In genomic region chr5:114325552-114325951, GRCh38 we compare ENCODE assay signal across 17 cellular contexts. TPM values are rescaled to one million over a fixed set of nuclear protein-coding genes. Genes with fewer than 3 reads are reported as not detected.
DNase-seq lines count a peak whose midpoint lies in the region; ATAC-seq and TF ChIP-seq lines count a peak whose summit lies in the region.
"Had no signal": no experiment of that assay in that cellular context is flagged by ENCODE, and none has a peak within 500 bp of the region (broad histone marks: within the 10 kb centered on the region; RNA-seq: fewer than 3 reads in every experiment).

No MANE protein-coding gene starts in this region.

- H3K4me3 ChIP-seq in left ventricle myocardium inferior (no peak overlapping the region), smooth muscle cell (no peak overlapping the region)
- H3K4me3 ChIP-seq: SJSA1 had no signal

- WGBS in smooth muscle cell (ENCODE audit: low lambda C conversion rate): 17% methylated on average over 3 of the region's 3 CpGs

- ATAC-seq in Right ventricle myocardium inferior (no peak), HG03135 (IDR thresholded peaks at IDR 0.05; ENCODE audit: unreplicated experiment) (no peak), T-helper 17 cell (no peak)
- ATAC-seq: activated CD8-positive, alpha-beta T cell treated with anti-CD3 and anti-CD28 coated beads, Interleukin-2, amount 10 ng/mL, durations not matched to agents 7 days and 5 days; activated T-helper 17 cell treated with anti-CD3 and anti-CD28 coated beads, Interleukin-2, amount 50 U/mL, for 72 hours had no signal

- intact Hi-C loops in left ventricle myocardium inferior (cut with micrococcal nuclease) (no loop called here), Right ventricle myocardium inferior (cut with DNase I) (loop anchor here (10.0 kb wide), 1 partner anchor 141 kb away; no protein-coding TSS in a partner anchor)

- H3K36me3 ChIP-seq in left ventricle myocardium inferior: no peaks in the 10 kb centered on the region
- no peaks in the 10 kb centered on the region for H3K36me3 ChIP-seq in smooth muscle cell (ENCODE audit: low read depth)
- H3K36me3 ChIP-seq: SJSA1 had no signal

- H3K9me3 ChIP-seq in left ventricle myocardium inferior (replicated peaks) (no peaks in the 10 kb centered on the region), smooth muscle cell (replicated peaks; ENCODE audit: low read depth) (no peaks in the 10 kb centered on the region), T-helper 17 cell (ENCODE audit: control insufficient read depth, low read length, poor library complexity, severe bottlenecking) (no peaks in the 10 kb centered on the region)
- H3K9me3 ChIP-seq: SJSA1 had no signal

- no peak overlapping the region for H3K4me3 Mint-ChIP-seq in T-helper 17 cell
- H3K4me3 Mint-ChIP-seq: activated CD8-positive, alpha-beta T cell treated with anti-CD3 and anti-CD28 coated beads, Interleukin-2, amount 10 ng/mL, durations not matched to agents 7 days and 5 days; activated T-helper 17 cell treated with anti-CD3 and anti-CD28 coated beads, Interleukin-2, amount 50 U/mL, for 72 hours; H9 had no signal

- no peaks in the 10 kb centered on the region for H3K79me2 ChIP-seq in smooth muscle cell (ENCODE audit: low read depth)

- no peaks in the 10 kb centered on the region for H3K36me3 Mint-ChIP-seq in T-helper 17 cell (ENCODE audit: low read depth)

- no peaks in the 10 kb centered on the region for H3F3A ChIP-seq in smooth muscle cell (ENCODE audit: low read depth)

- H2AFZ ChIP-seq in smooth muscle cell (ENCODE audit: low read depth): no peak overlapping the region

- peak overlapping the region; percentile 22 for H3K27ac ChIP-seq in left ventricle myocardium inferior (replicated peaks)
- H3K27ac ChIP-seq in smooth muscle cell (ENCODE audit: low read depth): peak overlapping the region; percentile 69
- H3K27ac ChIP-seq: SJSA1 had no signal

- H3K27ac Mint-ChIP-seq in T-helper 17 cell: no peak overlapping the region
- H3K27ac Mint-ChIP-seq: activated CD8-positive, alpha-beta T cell treated with anti-CD3 and anti-CD28 coated beads, Interleukin-2, amount 10 ng/mL, durations not matched to agents 7 days and 5 days; activated T-helper 17 cell treated with anti-CD3 and anti-CD28 coated beads, Interleukin-2, amount 50 U/mL, for 72 hours; H9 had no signal

- H3K27me3 ChIP-seq in left ventricle myocardium inferior (ENCODE audit: low read depth) (no peaks in the 10 kb centered on the region), smooth muscle cell (ENCODE audit: low read depth) (no peaks in the 10 kb centered on the region)
- H3K27me3 ChIP-seq: SJSA1 had no signal

- H3K4me1 ChIP-seq in left ventricle myocardium inferior: peaks cover 16% of the 10 kb centered on the region
- H3K4me1 ChIP-seq in smooth muscle cell (ENCODE audit: low read depth): peaks cover 15% of the 10 kb centered on the region
- H3K4me1 ChIP-seq: SJSA1 had no signal

- no peaks in the 10 kb centered on the region for H4K20me1 ChIP-seq in smooth muscle cell (ENCODE audit: low read depth)

- H3K27me3 Mint-ChIP-seq in T-helper 17 cell: no peaks in the 10 kb centered on the region
- H3K27me3 Mint-ChIP-seq: activated T-helper 17 cell treated with anti-CD3 and anti-CD28 coated beads, Interleukin-2, amount 50 U/mL, for 72 hours had no signal

- H3K9ac ChIP-seq in smooth muscle cell (ENCODE audit: low read depth): peak overlapping the region; percentile 12

- no peaks in the 10 kb centered on the region for H3K4me1 Mint-ChIP-seq in T-helper 17 cell
- H3K4me1 Mint-ChIP-seq: activated T-helper 17 cell treated with anti-CD3 and anti-CD28 coated beads, Interleukin-2, amount 50 U/mL, for 72 hours; H9 had no signal

- DNase-seq in left ventricle myocardium inferior (peak; percentile 15), Right ventricle myocardium inferior (ENCODE audit: missing footprints) (no peak), RKO (ENCODE audit: low spot score) (peak; percentile 3), fibroblast of peridontal ligament (ENCODE audit: extremely low read depth) (peak; percentile 16), smooth muscle cell (lab: John Stamatoyannopoulos, UW; ENCODE audit: unreplicated experiment) (no peak), T-helper 17 cell (no peak), NOMO-1 (lab: John Stamatoyannopoulos, UW; ENCODE audit: unreplicated experiment in 2 of 2) (no peak)
- DNase-seq: activated CD8-positive, alpha-beta T cell treated with anti-CD3 and anti-CD28 coated beads, Interleukin-2, amount 10 ng/mL, durations not matched to agents 7 days and 5 days; anterior cingulate cortex; H9; MM.1S; NCI-H2081 treated with DMSO at 0.1 percent for 48 hours had no signal

- H3K4me2 ChIP-seq in smooth muscle cell: peak overlapping the region; percentile 22

- TF ChIP-seq CTCF in left ventricle myocardium inferior (IDR thresholded peaks at IDR 0.05; ENCODE audit: borderline replicate concordance): no peak
- TF ChIP-seq CTCF in smooth muscle cell (IDR thresholded peaks at IDR 0.05; ENCODE audit: borderline replicate concordance, insufficient read depth, poor library complexity, severe bottlenecking): no peak

RNA-seq across cellular contexts. Expression of gene KCNN2, which starts 36.3 kb away (rescaled TPM):
- 7.2 TPM for total RNA-seq in left ventricle myocardium inferior
- total RNA-seq in Right ventricle myocardium inferior: 9.3 TPM
- total RNA-seq in smooth muscle cell: 3.2 and 4.3 TPM in 2 replicates
- 3.8 and 8.0 TPM in 2 replicates for polyA plus RNA-seq in smooth muscle cell
- total RNA-seq in T-helper 17 cell: not detected
- total RNA-seq: activated CD8-positive, alpha-beta T cell treated with anti-CD3 and anti-CD28 coated beads, Interleukin-2, amount 10 ng/mL, durations not matched to agents 7 days and 5 days; activated T-helper 17 cell treated with anti-CD3 and anti-CD28 coated beads, Interleukin-2, amount 50 U/mL, for 72 hours; mononuclear cell; osteoblast had no signal

Comparison
In these comparisons a context has a peak if more than half of its experiments do, and no peak if none do; other contexts are left out.
1. DNase-seq: peak in left ventricle myocardium inferior (single experiment), RKO (single experiment) and fibroblast of peridontal ligament (single experiment); none in Right ventricle myocardium inferior (single experiment), smooth muscle cell (single experiment), T-helper 17 cell (0 of 3) and NOMO-1 (0 of 2).